Comparison of ENCODE assay signal across 28 cellular contexts in genomic region chr4:109166586-109166985, GRCh38.
"Had no signal": no experiment of that assay in that cellular context is flagged by ENCODE, and none has a peak within 500 bp of the region (broad histone marks: within the 10 kb centered on the region; RNA-seq: fewer than 3 reads in every experiment).

No MANE protein-coding gene starts in this region.

- ATAC-seq: left cardiac atrium; left lobe of liver; lower lobe of right lung; natural killer cell; right lobe of liver; stimulated activated memory B cell treated with anti-CD40 and anti-IgM and Interleukin-4, amounts not matched to agents 10 μg/mL and 1 μg/mL and 100 μg/mL, for 72 hours; stimulated activated naive CD8-positive, alpha-beta T cell treated with anti-CD3 and anti-CD28 coated beads, Interleukin-15, amount 100 ng/mL, for 72 hours had no signal

- H3K27me3 Mint-ChIP-seq: stimulated activated memory B cell treated with anti-CD40 and anti-IgM and Interleukin-4, amounts not matched to agents 10 μg/mL and 1 μg/mL and 100 μg/mL, for 72 hours had no signal

- DNase-seq: hippocampal formation; kidney glomerular epithelial cell; left cardiac atrium; lower lobe of right lung; mammary epithelial cell; mesenchymal stem cell; naive B cell; natural killer cell; occipital lobe; ovary; right lobe of liver; stimulated activated CD4-positive, alpha-beta T cell treated with anti-CD3 and anti-CD28 coated beads, Interleukin-1b, Interleukin-23, amount 100 ng/mL, for 48 hours; stimulated activated CD4-positive, alpha-beta T cell treated with anti-CD3 and anti-CD28 coated beads, Interleukin-2, amount 100 ng/mL, for 48 hours; stimulated activated CD4-positive, alpha-beta T cell treated with anti-CD3 and anti-CD28 coated beads, Interleukin-4, amount 100 ng/mL, for 4 hours; stimulated activated CD8-positive, alpha-beta memory T cell treated with anti-CD3 and anti-CD28 coated beads, Interleukin-4, amount 100 ng/mL, for 48 hours; stimulated activated naive CD4-positive, alpha-beta T cell treated with Interleukin-2 at 50 U/mL for 16 hours; stimulated activated naive CD8-positive, alpha-beta T cell treated with anti-CD3 and anti-CD28 coated beads, Interleukin-15, amount 100 ng/mL, for 72 hours; substantia nigra; uterus had no signal

- H3K4me1 ChIP-seq: lower lobe of right lung, right atrium auricular region, right lobe of liver, tibial nerve, uterus had no signal

- H3K9me3 Mint-ChIP-seq: neural progenitor cell; stimulated activated memory B cell treated with anti-CD40 and anti-IgM and Interleukin-4, amounts not matched to agents 10 μg/mL and 1 μg/mL and 100 μg/mL, for 72 hours; stimulated activated naive CD8-positive, alpha-beta T cell treated with anti-CD3 and anti-CD28 coated beads, Interleukin-15, amount 100 ng/mL, for 72 hours; type B pancreatic cell had no signal

- H3K36me3 ChIP-seq: lower lobe of right lung, neural progenitor cell, neutrophil, ovary, right atrium auricular region, right lobe of liver, tibial nerve, uterus had no signal

- H3K27ac Mint-ChIP-seq: naive B cell; natural killer cell; neural progenitor cell; progenitor cell of endocrine pancreas; stimulated activated memory B cell treated with anti-CD40 and anti-IgM and Interleukin-4, amounts not matched to agents 10 μg/mL and 1 μg/mL and 100 μg/mL, for 72 hours; stimulated activated naive CD8-positive, alpha-beta T cell treated with anti-CD3 and anti-CD28 coated beads, Interleukin-15, amount 100 ng/mL, for 72 hours; type B pancreatic cell had no signal

- H3K4me1 Mint-ChIP-seq: naive B cell; natural killer cell; stimulated activated memory B cell treated with anti-CD40 and anti-IgM and Interleukin-4, amounts not matched to agents 10 μg/mL and 1 μg/mL and 100 μg/mL, for 72 hours; stimulated activated naive CD8-positive, alpha-beta T cell treated with anti-CD3 and anti-CD28 coated beads, Interleukin-15, amount 100 ng/mL, for 72 hours had no signal

- H3K9me3 ChIP-seq: lower lobe of right lung, neutrophil, ovary, right atrium auricular region, right lobe of liver, tibial nerve, uterus had no signal

- H3K9ac ChIP-seq: neural progenitor cell had no signal

- H3K36me3 Mint-ChIP-seq: naive B cell; natural killer cell; neural progenitor cell; stimulated activated memory B cell treated with anti-CD40 and anti-IgM and Interleukin-4, amounts not matched to agents 10 μg/mL and 1 μg/mL and 100 μg/mL, for 72 hours; type B pancreatic cell had no signal

- H3K4me3 Mint-ChIP-seq: naive B cell; natural killer cell; neural progenitor cell; stimulated activated memory B cell treated with anti-CD40 and anti-IgM and Interleukin-4, amounts not matched to agents 10 μg/mL and 1 μg/mL and 100 μg/mL, for 72 hours; stimulated activated naive CD8-positive, alpha-beta T cell treated with anti-CD3 and anti-CD28 coated beads, Interleukin-15, amount 100 ng/mL, for 72 hours; type B pancreatic cell had no signal

- H3K4me3 ChIP-seq: lower lobe of right lung, neural progenitor cell, ovary, right atrium auricular region, right lobe of liver, smooth muscle cell, tibial nerve, uterus had no signal

- H3K27me3 ChIP-seq: neural progenitor cell, neutrophil, ovary, right atrium auricular region, right lobe of liver, tibial nerve, uterus had no signal

- H3K27ac ChIP-seq: lower lobe of right lung, neural progenitor cell, neutrophil, ovary, right atrium auricular region, right lobe of liver, tibial nerve, uterus had no signal
